ENCODE assay signal across 8 cellular contexts in genomic region chr2:105919826-105920225, GRCh38.
DNase-seq lines count a peak whose midpoint lies in the region; ATAC-seq and TF ChIP-seq lines count a peak whose summit lies in the region.

No MANE protein-coding gene starts in this region.

- H3K36me3 ChIP-seq in esophagus squamous epithelium = no peaks in the 10 kb centered on the region

- DNase-seq in A172 (ENCODE audit: low spot score) = peak; percentile 21
- DNase-seq in HEK293T (ENCODE audit: extremely low spot score) = peak; percentile 23
- peak; percentile 51 to 52 for DNase-seq in activated CD4-positive, alpha-beta T cell treated with anti-CD3 and anti-CD28 coated beads, Interleukin-2, amount 50 U/mL, for 4 hours
- DNase-seq in esophagus squamous epithelium (lab: John Stamatoyannopoulos, UW) = no peak
- peak; percentile 17 for DNase-seq in stimulated activated CD4-positive, alpha-beta T cell treated with anti-CD3 and anti-CD28 coated beads, Interleukin-12 subunit alpha, Interleukin-12 subunit beta, amount 100 ng/mL, for 4 hours
- DNase-seq in anterior cingulate cortex (lab: John Stamatoyannopoulos, UW) = no peak
- DNase-seq in NCI-H1048 (lab: John Stamatoyannopoulos, UW) = no peak

- CTCF ChIA-PET in HEK293T (lab: Yijun Ruan, JAX) = interaction anchor here (1.0 kb wide), 1 partner anchor 82 kb away, joined by 3 read pairs; no protein-coding TSS in a partner anchor

- peaks cover 0 to 14% (median 4%) of the 10 kb centered on the region in 3 donors for H3K9me3 ChIP-seq in esophagus squamous epithelium

- peak overlapping the region in 1 of 4 donors; percentile 40 for H3K27ac ChIP-seq in esophagus squamous epithelium

- TF ChIP-seq POLR2A in esophagus squamous epithelium (IDR thresholded peaks at IDR 0.05) = no peak

- peak in 5 of 6 experiments; percentile 11 to 55 (median 36) for TF ChIP-seq CTCF in esophagus squamous epithelium (IDR thresholded peaks at IDR 0.05)

- no peaks in the 10 kb centered on the region for H3K27me3 ChIP-seq in esophagus squamous epithelium

- POLR2A ChIA-PET in HEK293T (lab: Yijun Ruan, JAX) = no interaction called here

- H3K4me1 ChIP-seq in esophagus squamous epithelium = peaks cover 0 to 10% (median 0%) of the 10 kb centered on the region in 3 donors

- intact Hi-C loops in esophagus squamous epithelium (cut with DNase I) = no loop called here

- ATAC-seq in HG03097 (IDR thresholded peaks at IDR 0.05; ENCODE audit: low FRiP score, unreplicated experiment) = no peak

- H3K4me3 ChIP-seq in esophagus squamous epithelium = no peak overlapping the region

TF ChIP-seq in HEK293T, 16 proteins besides CTCF, POLR2A, EP300 and RAD21:
- no peak for TF ChIP-seq TARDBP (IDR thresholded peaks at IDR 0.05)
- no peak for TF ChIP-seq LEF1 (IDR thresholded peaks at IDR 0.05; ENCODE audit: borderline replicate concordance)
- TF ChIP-seq ELF4 (IDR thresholded peaks at IDR 0.05) = no peak
- TF ChIP-seq BHLHE40 (IDR thresholded peaks at IDR 0.05; ENCODE audit: borderline replicate concordance) = no peak
- TF ChIP-seq NFRKB (IDR thresholded peaks at IDR 0.05) = no peak
- no peak for TF ChIP-seq CTBP1 (IDR thresholded peaks at IDR 0.05; ENCODE audit: borderline replicate concordance)
- TF ChIP-seq FOXK2 (IDR thresholded peaks at IDR 0.05) = no peak
- no peak for TF ChIP-seq SUZ12 (IDR thresholded peaks at IDR 0.05)
- TF ChIP-seq HDGF (IDR thresholded peaks at IDR 0.05; ENCODE audit: borderline replicate concordance) = no peak
- no peak for TF ChIP-seq ARNT (IDR thresholded peaks at IDR 0.05)
- TF ChIP-seq PKNOX1 (IDR thresholded peaks at IDR 0.05) = no peak
- no peak for TF ChIP-seq ZNF384 (IDR thresholded peaks at IDR 0.05)

Comparison
In these comparisons a context has a peak if more than half of its experiments do, and no peak if none do; other contexts are left out.
1. DNase-seq: peak in A172 (single experiment), HEK293T (single experiment), activated CD4-positive, alpha-beta T cell treated with anti-CD3 and anti-CD28 coated beads, Interleukin-2, amount 50 U/mL, for 4 hours (2 of 2) and stimulated activated CD4-positive, alpha-beta T cell treated with anti-CD3 and anti-CD28 coated beads, Interleukin-12 subunit alpha, Interleukin-12 subunit beta, amount 100 ng/mL, for 4 hours (single experiment); none in esophagus squamous epithelium (single experiment), anterior cingulate cortex (0 of 58) and NCI-H1048 (single experiment).